Comparison of ENCODE assay signal across 18 cellular contexts in the genomic region with DNA sequence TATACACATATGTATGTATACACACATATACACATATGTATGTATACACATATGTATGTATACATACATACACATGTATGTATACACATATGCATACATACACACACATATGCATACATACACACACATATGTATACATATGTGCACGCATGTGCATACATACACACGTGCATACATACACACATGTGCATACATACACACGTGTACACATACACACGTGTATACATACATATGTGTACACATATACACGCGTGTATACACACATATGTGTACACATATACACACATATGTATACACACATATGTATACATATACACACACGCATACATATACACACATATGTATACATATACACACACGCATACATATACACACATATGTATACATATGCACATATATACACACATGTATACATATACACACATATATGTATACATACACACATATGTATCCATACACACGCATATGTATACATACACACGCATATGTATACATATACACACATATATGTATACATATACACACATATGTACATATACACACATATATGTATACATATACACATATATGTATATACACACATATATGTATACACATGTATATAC. TPM values are rescaled to one million over a fixed set of nuclear protein-coding genes. Genes with fewer than 3 reads are reported as not detected.
DNase-seq lines count a peak whose midpoint lies in the region; ATAC-seq, FAIRE-seq and TF ChIP-seq lines count a peak whose summit lies in the region.
"Had no signal": no experiment of that assay in that cellular context is flagged by ENCODE, and none has a peak within 500 bp of the region (broad histone marks: within the 10 kb centered on the region; RNA-seq: fewer than 3 reads in every experiment).

No MANE protein-coding gene starts in this region.

- FAIRE-seq in astrocyte (lab: Jason Lieb, UNC), result peak; percentile 63
- peak; percentile 66 for FAIRE-seq in urothelium cell line (lab: Jason Lieb, UNC)

- peak; percentile 76 for ATAC-seq in activated CD8-positive, alpha-beta T cell treated with anti-CD3 and anti-CD28 coated beads for 36 hours
- no peak for ATAC-seq in activated CD8-positive, alpha-beta T cell treated with anti-CD3 and anti-CD28 coated beads, Interleukin-2, amount 10 ng/mL, durations not matched to agents 7 days and 5 days
- no peak for ATAC-seq in HG03439 (IDR thresholded peaks at IDR 0.05; ENCODE audit: unreplicated experiment)

- no peaks in the 10 kb centered on the region for H3K27me3 ChIP-seq in astrocyte (ENCODE audit: insufficient read depth, low read length)

- no peaks in the 10 kb centered on the region for H4K20me1 ChIP-seq in astrocyte (ENCODE audit: insufficient read depth, low read length)

- H3K4me1 ChIP-seq in astrocyte (ENCODE audit: insufficient read depth, low read length), result peaks cover 7% of the 10 kb centered on the region

- H3K9ac ChIP-seq in astrocyte (ENCODE audit: low read length), result no peak overlapping the region
- H3K9ac ChIP-seq: KMS-11 had no signal

- no peak overlapping the region for H3K4me2 ChIP-seq in astrocyte (ENCODE audit: low read length)
- H3K4me2 ChIP-seq: KMS-11 had no signal

- H3K27ac ChIP-seq in astrocyte (ENCODE audit: low read depth, low read length), result no peak overlapping the region
- H3K27ac ChIP-seq: KMS-11 had no signal

- TF ChIP-seq CTCF in activated CD8-positive, alpha-beta T cell treated with anti-CD3 and anti-CD28 coated beads for 36 hours (IDR thresholded peaks at IDR 0.05), result no peak
- TF ChIP-seq CTCF in astrocyte (IDR thresholded peaks at IDR 0.05; ENCODE audit: insufficient read depth, low read depth, low read length), result no peak

- peaks cover 8% of the 10 kb centered on the region for H3K36me3 Mint-ChIP-seq in activated CD8-positive, alpha-beta T cell treated with anti-CD3 and anti-CD28 coated beads for 36 hours (ENCODE audit: low read depth)
- peaks cover 21% of the 10 kb centered on the region for H3K36me3 Mint-ChIP-seq in activated CD8-positive, alpha-beta T cell treated with anti-CD3 and anti-CD28 coated beads, Interleukin-2, amount 10 ng/mL, durations not matched to agents 7 days and 5 days (ENCODE audit: low read depth)
- no peaks in the 10 kb centered on the region for H3K36me3 Mint-ChIP-seq in astrocyte (ENCODE audit: low read depth, unreplicated experiment)

- no peak overlapping the region for H3K4me3 Mint-ChIP-seq in activated CD8-positive, alpha-beta T cell treated with anti-CD3 and anti-CD28 coated beads for 36 hours
- H3K4me3 Mint-ChIP-seq in activated CD8-positive, alpha-beta T cell treated with anti-CD3 and anti-CD28 coated beads, Interleukin-2, amount 10 ng/mL, durations not matched to agents 7 days and 5 days, result no peak overlapping the region
- no peak overlapping the region for H3K4me3 Mint-ChIP-seq in astrocyte (ENCODE audit: unreplicated experiment)
- H3K4me3 Mint-ChIP-seq: CD4-positive, alpha-beta memory T cell; H9 had no signal

- no peak overlapping the region for H3K27ac Mint-ChIP-seq in activated CD8-positive, alpha-beta T cell treated with anti-CD3 and anti-CD28 coated beads for 36 hours
- no peak overlapping the region for H3K27ac Mint-ChIP-seq in activated CD8-positive, alpha-beta T cell treated with anti-CD3 and anti-CD28 coated beads, Interleukin-2, amount 10 ng/mL, durations not matched to agents 7 days and 5 days
- no peak overlapping the region for H3K27ac Mint-ChIP-seq in astrocyte (ENCODE audit: unreplicated experiment)
- H3K27ac Mint-ChIP-seq: H9 had no signal

- DNase-seq in activated CD8-positive, alpha-beta T cell treated with anti-CD3 and anti-CD28 coated beads for 36 hours, result no peak
- no peak for DNase-seq in activated CD8-positive, alpha-beta T cell treated with anti-CD3 and anti-CD28 coated beads, Interleukin-2, amount 10 ng/mL, durations not matched to agents 7 days and 5 days
- DNase-seq in astrocyte (ENCODE audit: low read depth), result no peak
- peak; percentile 35 for DNase-seq in fibroblast of peridontal ligament (ENCODE audit: extremely low read depth)
- no peak for DNase-seq in urothelium cell line (ENCODE audit: low spot score)
- no peak for DNase-seq in HUDEP-2 (lab: John Stamatoyannopoulos, UW; ENCODE audit: unreplicated experiment in 76 of 76)
- no peak for DNase-seq in NCI-H82 treated with DMSO at 0.1 percent for 48 hours (lab: John Stamatoyannopoulos, UW; ENCODE audit: unreplicated experiment)
- DNase-seq: 8988T; Calu3; CD4-positive, alpha-beta memory T cell; DMS53; H9; NCI-H1436 treated with DMSO at 0.1 percent for 48 hours; NCI-H2029 treated with DMSO at 0.1 percent for 48 hours; NCI-H2171 treated with DMSO at 0.1 percent for 48 hours; NCI-H774 had no signal

- no peaks in the 10 kb centered on the region for H3K36me3 ChIP-seq in astrocyte (ENCODE audit: insufficient read depth, low read length)

- H3K27me3 Mint-ChIP-seq in activated CD8-positive, alpha-beta T cell treated with anti-CD3 and anti-CD28 coated beads for 36 hours, result no peaks in the 10 kb centered on the region
- H3K27me3 Mint-ChIP-seq in activated CD8-positive, alpha-beta T cell treated with anti-CD3 and anti-CD28 coated beads, Interleukin-2, amount 10 ng/mL, durations not matched to agents 7 days and 5 days (ENCODE audit: low read depth), result no peaks in the 10 kb centered on the region
- no peaks in the 10 kb centered on the region for H3K27me3 Mint-ChIP-seq in astrocyte (ENCODE audit: low read depth, unreplicated experiment)
- H3K27me3 Mint-ChIP-seq: CD4-positive, alpha-beta memory T cell had no signal

- POLR2A ChIA-PET in activated CD8-positive, alpha-beta T cell treated with anti-CD3 and anti-CD28 coated beads for 36 hours (lab: Charles Lee), result no interaction called here
- POLR2A ChIA-PET in activated CD8-positive, alpha-beta T cell treated with anti-CD3 and anti-CD28 coated beads, Interleukin-2, amount 10 ng/mL, durations not matched to agents 7 days and 5 days (lab: Charles Lee), result no interaction called here

- no peak overlapping the region for H3K4me3 ChIP-seq in astrocyte (ENCODE audit: insufficient read depth, low read depth, low read length)

- no peak overlapping the region for H2AFZ ChIP-seq in astrocyte (ENCODE audit: low read depth, low read length)

- CTCF ChIA-PET in activated CD8-positive, alpha-beta T cell treated with anti-CD3 and anti-CD28 coated beads for 36 hours (lab: Charles Lee), result interaction anchor here (1.5 to 1.8 kb wide), 2 partner anchors 59 to 130 kb away, joined by 3 to 4 read pairs; no protein-coding TSS in a partner anchor
- CTCF ChIA-PET in activated CD8-positive, alpha-beta T cell treated with anti-CD3 and anti-CD28 coated beads, Interleukin-2, amount 10 ng/mL, durations not matched to agents 7 days and 5 days (lab: Charles Lee), result no interaction called here

- no peaks in the 10 kb centered on the region for H3K9me3 ChIP-seq in astrocyte (ENCODE audit: insufficient read depth, low read depth, low read length)

- H3K79me2 ChIP-seq in astrocyte (ENCODE audit: insufficient read depth, low read length), result no peaks in the 10 kb centered on the region

- intact Hi-C loops in activated CD8-positive, alpha-beta T cell treated with anti-CD3 and anti-CD28 coated beads for 36 hours (cut with micrococcal nuclease), result no loop called here

- H3K9me3 Mint-ChIP-seq in activated CD8-positive, alpha-beta T cell treated with anti-CD3 and anti-CD28 coated beads for 36 hours, result no peaks in the 10 kb centered on the region
- H3K9me3 Mint-ChIP-seq in activated CD8-positive, alpha-beta T cell treated with anti-CD3 and anti-CD28 coated beads, Interleukin-2, amount 10 ng/mL, durations not matched to agents 7 days and 5 days (ENCODE audit: insufficient read depth), result no peaks in the 10 kb centered on the region
- no peaks in the 10 kb centered on the region for H3K9me3 Mint-ChIP-seq in astrocyte (ENCODE audit: unreplicated experiment)
- H3K9me3 Mint-ChIP-seq: CD4-positive, alpha-beta memory T cell; H9 had no signal

- no peaks in the 10 kb centered on the region for H3K4me1 Mint-ChIP-seq in activated CD8-positive, alpha-beta T cell treated with anti-CD3 and anti-CD28 coated beads for 36 hours (ENCODE audit: low read depth)
- H3K4me1 Mint-ChIP-seq in activated CD8-positive, alpha-beta T cell treated with anti-CD3 and anti-CD28 coated beads, Interleukin-2, amount 10 ng/mL, durations not matched to agents 7 days and 5 days (ENCODE audit: low read depth), result no peaks in the 10 kb centered on the region
- peaks cover 23% of the 10 kb centered on the region for H3K4me1 Mint-ChIP-seq in astrocyte (ENCODE audit: low read depth, unreplicated experiment)

RNA-seq across cellular contexts. Expression of gene NABP1, which starts 21.5 kb away (rescaled TPM):
- 10 to 100 TPM; 30.5 to 31.7 TPM for total RNA-seq in activated CD8-positive, alpha-beta T cell treated with anti-CD3 and anti-CD28 coated beads for 36 hours
- 10 to 100 TPM; 52.4 to 54.1 TPM for total RNA-seq in activated CD8-positive, alpha-beta T cell treated with anti-CD3 and anti-CD28 coated beads, Interleukin-2, amount 10 ng/mL, durations not matched to agents 7 days and 5 days
- total RNA-seq in astrocyte, result 181 and 213 TPM in 2 replicates
